Comparison of ENCODE assay signal across 8 cellular contexts in the genomic region with DNA sequence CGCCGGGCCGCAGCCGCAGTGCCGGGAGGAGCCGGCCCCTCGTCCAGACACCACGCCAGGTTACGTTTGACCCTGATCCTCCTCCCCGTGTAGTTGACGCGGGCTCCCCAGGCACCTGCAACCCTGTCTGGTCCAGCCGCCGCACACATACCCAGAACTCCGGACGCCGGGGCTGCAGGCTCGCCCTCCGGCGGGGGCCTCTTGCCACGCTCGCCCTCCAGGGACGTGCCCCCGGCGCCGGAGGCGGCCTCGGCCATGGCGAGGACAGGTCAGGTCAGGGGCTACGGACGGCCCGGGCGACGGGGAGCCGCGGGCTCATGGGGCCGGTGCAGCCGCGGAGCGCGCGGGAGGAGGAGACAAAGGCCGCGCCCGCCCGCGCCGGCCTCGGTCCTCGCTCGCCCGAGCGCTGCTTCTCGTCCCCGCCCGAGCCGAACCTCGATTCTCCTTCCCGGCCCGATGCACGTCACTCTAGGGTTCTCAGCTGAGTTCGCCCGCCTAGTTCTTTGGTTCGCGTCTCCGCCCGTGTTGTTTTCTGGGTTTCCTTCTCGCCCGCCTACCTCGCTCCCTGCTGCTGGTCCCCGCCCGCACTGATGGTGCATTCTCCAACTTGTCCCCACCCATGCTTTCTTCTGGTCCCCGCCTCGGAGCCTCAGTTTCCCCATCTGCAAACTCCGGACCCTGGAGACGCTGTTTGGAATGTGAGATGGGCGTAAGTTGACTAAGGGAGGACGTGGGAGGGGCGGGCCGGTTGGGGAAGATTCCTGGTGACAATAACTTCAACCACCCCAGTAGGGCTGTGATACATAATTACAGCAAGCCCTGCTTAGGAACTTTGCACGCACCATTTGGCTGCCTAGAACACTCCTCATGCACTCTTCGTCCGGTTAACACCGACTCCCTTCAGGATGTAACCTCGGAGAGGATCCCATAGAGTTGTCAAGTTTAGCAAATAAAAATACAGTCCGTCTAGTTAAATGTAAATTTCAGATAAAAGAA. TPM values are rescaled to one million over a fixed set of nuclear protein-coding genes. Genes with fewer than 3 reads are reported as not detected.
DNase-seq lines count a peak whose midpoint lies in the region; ATAC-seq and TF ChIP-seq lines count a peak whose summit lies in the region.

A gene with protein sequence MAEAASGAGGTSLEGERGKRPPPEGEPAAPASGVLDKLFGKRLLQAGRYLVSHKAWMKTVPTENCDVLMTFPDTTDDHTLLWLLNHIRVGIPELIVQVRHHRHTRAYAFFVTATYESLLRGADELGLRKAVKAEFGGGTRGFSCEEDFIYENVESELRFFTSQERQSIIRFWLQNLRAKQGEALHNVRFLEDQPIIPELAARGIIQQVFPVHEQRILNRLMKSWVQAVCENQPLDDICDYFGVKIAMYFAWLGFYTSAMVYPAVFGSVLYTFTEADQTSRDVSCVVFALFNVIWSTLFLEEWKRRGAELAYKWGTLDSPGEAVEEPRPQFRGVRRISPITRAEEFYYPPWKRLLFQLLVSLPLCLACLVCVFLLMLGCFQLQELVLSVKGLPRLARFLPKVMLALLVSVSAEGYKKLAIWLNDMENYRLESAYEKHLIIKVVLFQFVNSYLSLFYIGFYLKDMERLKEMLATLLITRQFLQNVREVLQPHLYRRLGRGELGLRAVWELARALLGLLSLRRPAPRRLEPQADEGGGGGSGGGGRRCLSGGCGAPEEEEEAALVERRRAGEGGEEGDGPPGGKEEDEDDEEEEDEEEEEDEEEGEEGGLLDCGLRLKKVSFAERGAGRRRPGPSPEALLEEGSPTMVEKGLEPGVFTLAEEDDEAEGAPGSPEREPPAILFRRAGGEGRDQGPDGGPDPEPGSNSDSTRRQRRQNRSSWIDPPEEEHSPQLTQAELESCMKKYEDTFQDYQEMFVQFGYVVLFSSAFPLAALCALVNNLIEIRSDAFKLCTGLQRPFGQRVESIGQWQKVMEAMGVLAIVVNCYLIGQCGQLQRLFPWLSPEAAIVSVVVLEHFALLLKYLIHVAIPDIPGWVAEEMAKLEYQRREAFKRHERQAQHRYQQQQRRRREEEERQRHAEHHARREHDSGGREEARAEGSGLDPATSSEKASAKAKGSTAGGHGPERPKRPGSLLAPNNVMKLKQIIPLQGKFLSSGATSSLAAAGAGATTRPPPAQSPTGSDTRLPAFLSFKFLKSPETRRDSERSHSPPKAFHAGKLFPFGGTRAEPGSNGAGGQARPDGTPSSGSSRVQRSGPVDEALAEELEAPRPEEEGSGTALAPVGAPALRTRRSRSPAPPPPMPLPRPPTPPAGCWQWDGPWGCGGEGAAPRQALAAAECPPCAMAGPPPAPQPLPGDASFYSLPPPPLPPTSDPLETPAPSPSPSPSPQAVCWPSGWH (minus strand): TSS at position 442 of the 996 bp plus-strand sequence. CDS start 185 bp downstream, at position 257.

- peak within 1 kb of the TSS; percentile 92 for H3K4me3 Mint-ChIP-seq in T-helper 17 cell

- H3K27ac ChIP-seq in right atrium auricular region (peak within 1 kb of the TSS; percentile 56 to 64), psoas muscle (peak within 1 kb of the TSS; percentile 47), urinary bladder (ENCODE audit: low read depth) (no peak within 1 kb of the TSS)

- no peaks in the 10 kb centered on the region for H3K36me3 ChIP-seq in right atrium auricular region
- H3K36me3 ChIP-seq in psoas muscle (ENCODE audit: insufficient read depth in 1 of 2, low read depth in 1 of 2) = peaks cover 0 to 34% of the 10 kb centered on the region in 2 donors
- no peaks in the 10 kb centered on the region for H3K36me3 ChIP-seq in urinary bladder (ENCODE audit: insufficient read depth)

- H3K9me3 ChIP-seq in T-helper 17 cell (ENCODE audit: control insufficient read depth, low read length, poor library complexity, severe bottlenecking) (no peaks in the 10 kb centered on the region), right atrium auricular region (no peaks in the 10 kb centered on the region), psoas muscle (no peaks in the 10 kb centered on the region)

- H3K27me3 Mint-ChIP-seq in T-helper 17 cell = no peaks in the 10 kb centered on the region

- ATAC-seq in HG02623 (IDR thresholded peaks at IDR 0.05; ENCODE audit: unreplicated experiment) (peak; percentile 35), T-helper 17 cell (peak; percentile 68), psoas muscle (peak; percentile 75 to 79 (median 78))

- no peak within 1 kb of the TSS for H3K27ac Mint-ChIP-seq in T-helper 17 cell

- intact Hi-C loops in psoas muscle (cut with DNase I) = no loop called here

- no peak for TF ChIP-seq CTCF in right atrium auricular region (IDR thresholded peaks at IDR 0.05)
- TF ChIP-seq CTCF in psoas muscle (IDR thresholded peaks at IDR 0.05) = no peak

- no peaks in the 10 kb centered on the region for H3K27me3 ChIP-seq in right atrium auricular region
- no peaks in the 10 kb centered on the region for H3K27me3 ChIP-seq in psoas muscle (ENCODE audit: insufficient read depth in 3 of 3, low read length in 2 of 3)

- H3K4me3 ChIP-seq in right atrium auricular region (peak within 1 kb of the TSS; percentile 67 to 71), psoas muscle (peak within 1 kb of the TSS; percentile 87), urinary bladder (ENCODE audit: low read depth, low read length) (peak within 1 kb of the TSS; percentile 56)

- H3K4me1 ChIP-seq in right atrium auricular region (peaks cover 0 to 41% of the 10 kb centered on the region in 2 donors), psoas muscle (peaks cover 24% of the 10 kb centered on the region), urinary bladder (ENCODE audit: insufficient read depth) (no peaks in the 10 kb centered on the region)

- 2% methylated on average over 47 to 86 of the region's 86 CpGs for WGBS in psoas muscle, 3 donors
- WGBS in urinary bladder = 2% methylated on average over 86 of the region's 86 CpGs

- H3K36me3 Mint-ChIP-seq in T-helper 17 cell (ENCODE audit: low read depth) = peaks cover 2% of the 10 kb centered on the region

- DNase-seq in Daoy (ENCODE audit: low read depth) (peak; percentile 99), NCI-H187 treated with DMSO at 0.1 percent for 48 hours (lab: John Stamatoyannopoulos, UW) (peak; percentile 20), T-helper 17 cell (peak; percentile 85 to 96 (median 88)), anterior cingulate cortex (lab: John Stamatoyannopoulos, UW) (peak; percentile 68 to 98 (median 92)), right atrium auricular region (ENCODE audit: low spot score) (peak; percentile 93), psoas muscle (peak; percentile 98 to 99)

- peaks cover 22% of the 10 kb centered on the region for H3K4me1 Mint-ChIP-seq in T-helper 17 cell

RNA-seq across cellular contexts. Expression of the gene that starts here (rescaled TPM):
- 2.5 TPM in 2 replicates for total RNA-seq in Daoy (2014; rRNA removed; shearing (Covaris generic))
- total RNA-seq in T-helper 17 cell = 10 to 100 TPM; 15.9 to 17.7 TPM
- 1 to 10 TPM; 4.2 to 5.2 TPM for total RNA-seq in right atrium auricular region
- total RNA-seq in psoas muscle = 10 to 100 TPM; 11.8 to 14.3 (median 12.9) TPM
- polyA plus RNA-seq in psoas muscle = 10 to 100 TPM in 1 of 3 donors, 1 to 10 TPM in 2; 1.5 to 13.0 (median 4.3) TPM
- total RNA-seq in urinary bladder = 4.1 TPM
- 5.8 TPM for polyA plus RNA-seq in urinary bladder

Comparison
In these comparisons a context has a peak if more than half of its experiments do, and no peak if none do; other contexts are left out.
1. DNase-seq: peak in every context shown above with its lines; median percentile 99 in Daoy; 98 in psoas muscle; 93 in right atrium auricular region; 92 in anterior cingulate cortex; 88 in T-helper 17 cell; 20 in NCI-H187 treated with DMSO at 0.1 percent for 48 hours.